ENCODE assay signal across 8 cellular contexts in genomic region chr3:134212898-134213665, GRCh38. TPM values are rescaled to one million over a fixed set of nuclear protein-coding genes. Genes with fewer than 3 reads are reported as not detected.
A peak's percentile ranks its signal among the peaks of the same experiment; 100 is the strongest.
DNase-seq lines count a peak whose midpoint lies in the region; ATAC-seq, FAIRE-seq and TF ChIP-seq lines count a peak whose summit lies in the region.

No MANE protein-coding gene starts in this region.

- DNase-seq in D721Med (ENCODE audit: insufficient read length, low spot score) (peak; percentile 47), Karpas-422 (peak; percentile 90), RWPE1 (ENCODE audit: low spot score) (peak; percentile 86), foreskin fibroblast (peak; percentile 58 to 91), omental fat pad (ENCODE audit: low spot score) (peak; percentile 99), tibial artery (peak; percentile 81 to 86)

- H3K79me2 ChIP-seq in Karpas-422 (ENCODE audit: low read length) = no peaks in the 10 kb centered on the region

- no peak overlapping the region for H3K4me2 ChIP-seq in Karpas-422 (ENCODE audit: low read depth, low read length, poor library complexity, severe bottlenecking)

- H3K4me3 ChIP-seq in Karpas-422 (ENCODE audit: low read length) (no peak overlapping the region), foreskin fibroblast (ENCODE audit: low read depth in 1 of 2, low read length in 2 of 2) (no peak overlapping the region), tibial artery (no peak overlapping the region)

- peaks cover 46% of the 10 kb centered on the region for H3K36me3 Mint-ChIP-seq in activated T-helper 17 cell treated with anti-CD3 and anti-CD28 coated beads, Interleukin-2, amount 50 U/mL, for 72 hours (ENCODE audit: low read depth)

- H3K4me1 Mint-ChIP-seq in activated T-helper 17 cell treated with anti-CD3 and anti-CD28 coated beads, Interleukin-2, amount 50 U/mL, for 72 hours = peaks cover 18% of the 10 kb centered on the region

- H2AFZ ChIP-seq in Karpas-422 (ENCODE audit: low read length) = no peak overlapping the region

- H3K27ac ChIP-seq in Karpas-422 (ENCODE audit: low read length) (no peak overlapping the region), RWPE1 (peak overlapping the region; percentile 54), tibial artery (no peak overlapping the region)

- intact Hi-C loops in tibial artery (cut with DNase I; ENCODE audit: low total_unique reads) = loop anchor here (5.0 kb wide), 1 partner anchor 264 kb away; no protein-coding TSS in a partner anchor

- POLR2A ChIA-PET in RWPE1 (lab: Yijun Ruan, JAX; ENCODE audit: low non-redundant PET) = no interaction called here

- H3K4me1 ChIP-seq in Karpas-422 (ENCODE audit: low read length) (no peaks in the 10 kb centered on the region; the same call in 1 of the 2 replicates), tibial artery (peaks cover 0 to 18% (median 9%) of the 10 kb centered on the region in 4 donors)

- no peaks in the 10 kb centered on the region for H3K27me3 Mint-ChIP-seq in activated T-helper 17 cell treated with anti-CD3 and anti-CD28 coated beads, Interleukin-2, amount 50 U/mL, for 72 hours

- H3K9me3 Mint-ChIP-seq in activated T-helper 17 cell treated with anti-CD3 and anti-CD28 coated beads, Interleukin-2, amount 50 U/mL, for 72 hours = no peaks in the 10 kb centered on the region

- 0 out of 2 replicates have a peak, but pooled peaks cover 16% of the 10 kb centered on the region for H4K20me1 ChIP-seq in Karpas-422 (ENCODE audit: insufficient read depth, low read depth, low read length)

- CTCF ChIA-PET in RWPE1 (lab: Yijun Ruan, JAX) = interaction anchor here (0.5 to 1.9 kb wide), 33 partner anchors 10 to 1192 kb away, joined by 3 to 12 read pairs (median 4); partner anchors contain the start of genes AMOTL2 and RYK

- no peaks in the 10 kb centered on the region for H3K9me3 ChIP-seq in Karpas-422 (ENCODE audit: low read length)
- no peaks in the 10 kb centered on the region for H3K9me3 ChIP-seq in tibial artery

- TF ChIP-seq CTCF in D721Med (IDR thresholded peaks at IDR 0.05; ENCODE audit: insufficient read depth, missing control alignments) = peak; percentile 99
- peak; percentile 95 for TF ChIP-seq CTCF in RWPE1 (conservative IDR thresholded peaks at IDR 0.05; ENCODE audit: low read depth)
- TF ChIP-seq CTCF in foreskin fibroblast (IDR thresholded peaks at IDR 0.05; ENCODE audit: low read depth, low read length) = peak; percentile 98
- TF ChIP-seq CTCF in omental fat pad (IDR thresholded peaks at IDR 0.05) = peak in 1 of 3 donors; percentile 88
- peak; percentile 92 to 99 for TF ChIP-seq CTCF in tibial artery (IDR thresholded peaks at IDR 0.05)

- no peak overlapping the region for H3K9ac ChIP-seq in Karpas-422 (ENCODE audit: low read length)

- no peaks in the 10 kb centered on the region for H3K27me3 ChIP-seq in Karpas-422 (ENCODE audit: low read length)
- H3K27me3 ChIP-seq in tibial artery = no peaks in the 10 kb centered on the region

- no peaks in the 10 kb centered on the region for H3K9me2 ChIP-seq in Karpas-422 (replicated peaks; ENCODE audit: insufficient read depth, low read length)

- ATAC-seq in GM21529 (IDR thresholded peaks at IDR 0.05; ENCODE audit: unreplicated experiment) = peak; percentile 61
- ATAC-seq in activated T-helper 17 cell treated with anti-CD3 and anti-CD28 coated beads, Interleukin-2, amount 50 U/mL, for 72 hours (replicated peaks) = peak; percentile 93
- peak; percentile 53 for ATAC-seq in omental fat pad (ENCODE audit: low FRiP score)

- no peak overlapping the region for H3K4me3 Mint-ChIP-seq in activated T-helper 17 cell treated with anti-CD3 and anti-CD28 coated beads, Interleukin-2, amount 50 U/mL, for 72 hours

- H3K27ac Mint-ChIP-seq in activated T-helper 17 cell treated with anti-CD3 and anti-CD28 coated beads, Interleukin-2, amount 50 U/mL, for 72 hours = no peak overlapping the region

- peak; percentile 53 for FAIRE-seq in D721Med (lab: Jason Lieb, UNC)

- no peaks in the 10 kb centered on the region for H3K36me3 ChIP-seq in Karpas-422 (ENCODE audit: insufficient read depth, low read length)
- H3K36me3 ChIP-seq in tibial artery = peaks cover 8 to 20% (median 18%) of the 10 kb centered on the region in 3 donors

RNA-seq across cellular contexts. Expression of gene RYK, which starts 37.6 kb away (rescaled TPM):
- 10.5 and 14.8 TPM in 2 replicates for total RNA-seq in Karpas-422 (2014; rRNA removed; shearing (Covaris generic); ENCODE audit: low replicate concordance)
- 10 to 100 TPM in 1 of 2 donors, 1 to 10 TPM in 1; 8.6 to 18.1 TPM for total RNA-seq in activated T-helper 17 cell treated with anti-CD3 and anti-CD28 coated beads, Interleukin-2, amount 50 U/mL, for 72 hours
- 100 to 1,000 TPM in 1 of 4 donors, 10 to 100 TPM in 3; 69.3 to 100 (median 84.7) TPM for total RNA-seq in omental fat pad

Comparison
In these comparisons a context has a peak if more than half of its experiments do, and no peak if none do; other contexts are left out.
1. DNase-seq: peak in every context shown above with its lines; median percentile 99 in omental fat pad; 90 in Karpas-422; 86 in RWPE1; 84 in tibial artery; 74 in foreskin fibroblast; 47 in D721Med.